10 cellular contexts compared by ENCODE assay signal in the genomic region with DNA sequence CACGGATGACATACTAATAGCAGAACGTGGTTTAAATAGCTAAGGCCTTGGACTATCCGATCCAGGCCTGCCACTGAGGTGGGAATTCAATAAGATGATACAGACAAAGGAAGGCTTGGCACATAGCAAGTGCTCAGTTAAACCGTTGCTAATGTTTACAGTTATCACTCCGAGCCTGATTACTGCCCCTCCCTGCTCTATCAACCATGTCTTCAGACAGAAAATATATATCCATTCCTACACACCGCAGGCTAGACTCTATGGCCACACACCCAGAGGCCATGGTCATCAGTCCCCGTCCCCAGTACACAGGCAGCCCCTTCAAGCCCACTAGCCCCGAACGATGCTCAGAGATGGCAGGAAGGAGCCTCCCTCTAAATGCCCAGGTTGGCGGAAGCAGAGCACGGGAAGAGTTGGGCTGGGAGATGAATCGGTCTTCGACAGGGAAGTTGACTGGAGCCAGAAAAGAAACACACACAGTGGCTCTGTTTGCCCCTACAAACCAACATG. TPM values are rescaled to one million over a fixed set of nuclear protein-coding genes. Genes with fewer than 3 reads are reported as not detected.
A peak's percentile ranks its signal among the peaks of the same experiment; 100 is the strongest.
DNase-seq lines count a peak whose midpoint lies in the region; ATAC-seq and TF ChIP-seq lines count a peak whose summit lies in the region.
"Had no signal": no experiment of that assay in that cellular context is flagged by ENCODE, and none has a peak within 500 bp of the region (broad histone marks: within the 10 kb centered on the region; RNA-seq: fewer than 3 reads in every experiment).

No MANE protein-coding gene starts in this region.

- DNase-seq in AG04450 (ENCODE audit: low read depth, low spot score) (no peak), Peyer's patch (peak in 1 of 3 donors; percentile 46), epithelial cell of prostate (ENCODE audit: low read depth, low spot score) (no peak), trophoblast cell (no peak), neural progenitor cell (ENCODE audit: low spot score) (no peak), Kasumi-1 (lab: John Stamatoyannopoulos, UW) (no peak)
- DNase-seq in CD4-positive, alpha-beta T cell: no peak
- DNase-seq: activated effector memory CD4-positive, alpha-beta T cell treated with Interleukin-2 at 50 U/mL for 16 hours; stimulated activated CD4-positive, alpha-beta T cell treated with anti-CD3 and anti-CD28 coated beads, Interleukin-4, amount 100 ng/mL, for 4 hours had no signal

- POLR2A ChIA-PET in AG04450 (lab: Yijun Ruan, JAX): interaction anchor here (0.7 to 1.8 kb wide), 15 partner anchors 16 to 357 kb away, joined by 3 to 12 read pairs (median 5); a partner anchor contains a TSS
- POLR2A ChIA-PET in CD4-positive, alpha-beta T cell (lab: Charles Lee): no interaction called here

- H2BK5ac ChIP-seq in trophoblast cell (ENCODE audit: low read depth, low read length, poor library complexity): peak overlapping the region; percentile 35

- peak overlapping the region; percentile 39 for H4K8ac ChIP-seq in trophoblast cell (ENCODE audit: low read depth, low read length)

- H3K27me3 Mint-ChIP-seq in neural progenitor cell (ENCODE audit: insufficient read depth, low read depth): peaks cover 8% of the 10 kb centered on the region
- no peaks in the 10 kb centered on the region for H3K27me3 Mint-ChIP-seq in CD4-positive, alpha-beta T cell

- peak overlapping the region; percentile 75 for H2AK5ac ChIP-seq in trophoblast cell (ENCODE audit: low read length)

- H3K14ac ChIP-seq in trophoblast cell (ENCODE audit: low read length): peak overlapping the region; percentile 47

- no peaks in the 10 kb centered on the region for H3K9me3 ChIP-seq in AG04450 (ENCODE audit: control insufficient read depth, insufficient read depth, low read length)
- no peaks in the 10 kb centered on the region for H3K9me3 ChIP-seq in Peyer's patch
- no peaks in the 10 kb centered on the region for H3K9me3 ChIP-seq in trophoblast cell (ENCODE audit: insufficient read depth, low read depth, low read length)
- no peaks in the 10 kb centered on the region for H3K9me3 ChIP-seq in neural progenitor cell (ENCODE audit: low read depth)
- H3K9me3 ChIP-seq in CD4-positive, alpha-beta T cell (ENCODE audit: control insufficient read depth, low read length): no peaks in the 10 kb centered on the region

- H3K79me2 ChIP-seq in trophoblast cell (ENCODE audit: control insufficient read depth, insufficient read depth, low read length, poor library complexity): peaks cover 47% of the 10 kb centered on the region
- peaks cover 34% of the 10 kb centered on the region for H3K79me2 ChIP-seq in neural progenitor cell (ENCODE audit: low read depth)

- H3K4me3 Mint-ChIP-seq in neural progenitor cell: no peak overlapping the region
- no peak overlapping the region for H3K4me3 Mint-ChIP-seq in CD4-positive, alpha-beta T cell

- H3K4me3 ChIP-seq in AG04450 (ENCODE audit: low read depth, low read length) (peak overlapping the region; percentile 22), Peyer's patch (no peak overlapping the region), trophoblast cell (ENCODE audit: low read depth, low read length) (no peak overlapping the region), neural progenitor cell (no peak overlapping the region)

- H3K23ac ChIP-seq in trophoblast cell (ENCODE audit: low read length): no peak overlapping the region

- peaks cover 10% of the 10 kb centered on the region for H3F3A ChIP-seq in neural progenitor cell (ENCODE audit: low read depth)

- no CpG with 5 or more reads among the region's 13 CpGs for WGBS in trophoblast cell (ENCODE audit: extremely low coverage, insufficient coverage, insufficient read length)

- peak overlapping the region; percentile 65 for H2BK120ac ChIP-seq in trophoblast cell (ENCODE audit: insufficient read depth, low read length, poor library complexity)

- H3K27me3 ChIP-seq in AG04450 (ENCODE audit: control insufficient read depth, insufficient read depth, low read length): no peaks in the 10 kb centered on the region
- H3K27me3 ChIP-seq in Peyer's patch: no peaks in the 10 kb centered on the region
- no peaks in the 10 kb centered on the region for H3K27me3 ChIP-seq in trophoblast cell (ENCODE audit: insufficient read depth, low read length)
- no peaks in the 10 kb centered on the region for H3K27me3 ChIP-seq in neural progenitor cell
- no peaks in the 10 kb centered on the region for H3K27me3 ChIP-seq in CD4-positive, alpha-beta T cell (ENCODE audit: control insufficient read depth, insufficient read depth, low read length)

- H3K4me1 ChIP-seq in Peyer's patch (peaks cover 4 to 88% (median 13%) of the 10 kb centered on the region in 4 donors), trophoblast cell (ENCODE audit: control insufficient read depth in 1 of 2, insufficient read depth in 2 of 2, low read length in 2 of 2) (peaks cover 63 to 71% of the 10 kb centered on the region in 2 experiments), neural progenitor cell (peaks cover 28% of the 10 kb centered on the region)

- H3K4me1 Mint-ChIP-seq in neural progenitor cell: peaks cover 57% of the 10 kb centered on the region
- H3K4me1 Mint-ChIP-seq in CD4-positive, alpha-beta T cell (ENCODE audit: low read depth): peaks cover 12% of the 10 kb centered on the region

- H3K9ac ChIP-seq in trophoblast cell (ENCODE audit: low read length): no peak overlapping the region
- H3K9ac ChIP-seq in neural progenitor cell: no peak overlapping the region

- H3K18ac ChIP-seq in trophoblast cell (ENCODE audit: low read length): peak overlapping the region; percentile 74

- peak overlapping the region; percentile 58 for H4K91ac ChIP-seq in trophoblast cell (ENCODE audit: low read depth, low read length)

- no peaks in the 10 kb centered on the region for H3K9me3 Mint-ChIP-seq in neural progenitor cell
- H3K9me3 Mint-ChIP-seq in CD4-positive, alpha-beta T cell: no peaks in the 10 kb centered on the region

- peaks cover 0 to 19% (median 0%) of the 10 kb centered on the region in 3 donors for H3K36me3 ChIP-seq in Peyer's patch
- H3K36me3 ChIP-seq in trophoblast cell (ENCODE audit: control insufficient read depth in 1 of 2, insufficient read depth in 2 of 2, low read length in 2 of 2): peaks cover 32 to 33% of the 10 kb centered on the region in 2 experiments
- H3K36me3 ChIP-seq in neural progenitor cell: no peaks in the 10 kb centered on the region

- H2AFZ ChIP-seq in trophoblast cell (ENCODE audit: insufficient read depth, low read length, poor library complexity) (no peak overlapping the region), neural progenitor cell (replicated peaks) (no peak overlapping the region)

- H3K79me1 ChIP-seq in trophoblast cell (ENCODE audit: low read length): peaks cover 61% of the 10 kb centered on the region

- no peak overlapping the region for H4K12ac ChIP-seq in trophoblast cell (ENCODE audit: low read depth, low read length)

- peak overlapping the region; percentile 29 for H3K4ac ChIP-seq in trophoblast cell (ENCODE audit: low read depth, low read length)

- no peak for TF ChIP-seq POLR2A in Peyer's patch (IDR thresholded peaks at IDR 0.05)

- TF ChIP-seq CTCF in AG04450 (IDR thresholded peaks at IDR 0.05; ENCODE audit: low read depth, low read length): no peak
- TF ChIP-seq CTCF in Peyer's patch (IDR thresholded peaks at IDR 0.05): no peak
- no peak for TF ChIP-seq CTCF in neural progenitor cell (IDR thresholded peaks at IDR 0.05)
- no peak for TF ChIP-seq CTCF in CD4-positive, alpha-beta T cell (IDR thresholded peaks at IDR 0.05)

- peaks cover 11% of the 10 kb centered on the region for H4K20me1 ChIP-seq in neural progenitor cell (ENCODE audit: low read depth)

- intact Hi-C loops in CD4-positive, alpha-beta T cell (cut with DNase I, micrococcal nuclease): no loop called here

- no peak overlapping the region for H3K4me2 ChIP-seq in trophoblast cell (ENCODE audit: low read length)
- no peak overlapping the region for H3K4me2 ChIP-seq in neural progenitor cell

- H3K27ac ChIP-seq in AG04450 (ENCODE audit: low read depth, low read length) (peak overlapping the region; percentile 95), Peyer's patch (peak overlapping the region; percentile 55 to 83 (median 76)), epithelial cell of prostate (peak overlapping the region; percentile 98), trophoblast cell (ENCODE audit: low read depth, low read length) (peak overlapping the region; percentile 87), neural progenitor cell (no peak overlapping the region)
- H3K27ac ChIP-seq in CD4-positive, alpha-beta T cell (ENCODE audit: low read depth, low read length): no peak overlapping the region

- CTCF ChIA-PET in AG04450 (lab: Charles Lee): interaction anchor here (0.8 to 1.2 kb wide), 2 partner anchors 23 to 58 kb away, joined by 4 read pairs; no protein-coding TSS in a partner anchor
- CTCF ChIA-PET in CD4-positive, alpha-beta T cell (lab: Charles Lee): no interaction called here

- peaks cover 4% of the 10 kb centered on the region for H3K36me3 Mint-ChIP-seq in neural progenitor cell
- no peaks in the 10 kb centered on the region for H3K36me3 Mint-ChIP-seq in CD4-positive, alpha-beta T cell (ENCODE audit: low read depth)

- H3K27ac Mint-ChIP-seq in neural progenitor cell: no peak overlapping the region
- no peak overlapping the region for H3K27ac Mint-ChIP-seq in CD4-positive, alpha-beta T cell

- peak overlapping the region; percentile 92 for H2BK12ac ChIP-seq in trophoblast cell (ENCODE audit: low read length)

- no peak for ATAC-seq in GM19463 (IDR thresholded peaks at IDR 0.05; ENCODE audit: unreplicated experiment)
- no peak for ATAC-seq in CD4-positive, alpha-beta T cell (ENCODE audit: poor library complexity)

RNA-seq across cellular contexts. Expression of a gene that starts 49.8 kb away (rescaled TPM):
- 19.8 and 25.0 TPM in 2 replicates for polyA plus RNA-seq in AG04450 (2011; rRNA removed)
- 28.0 and 31.6 TPM in 2 replicates for polyA minus RNA-seq in AG04450 (2011; rRNA and poly(A)+ RNA removed)
- total RNA-seq in Peyer's patch (10 to 100 TPM in 2 of 4 donors, 1 to 10 TPM in 2; 4.4 to 90.8 (median 12.6) TPM), neural progenitor cell (ENCODE audit: low replicate concordance) (12.0 and 23.1 TPM in 2 replicates)
- 79.8 and 92.5 TPM in 2 replicates for polyA plus RNA-seq in trophoblast cell (2013)
- 1 to 10 TPM; 1.9 to 3.4 TPM for total RNA-seq in CD4-positive, alpha-beta T cell

Comparison
In these comparisons a context has a peak if more than half of its experiments do, and no peak if none do; other contexts are left out.
1. H3K27ac ChIP-seq: peak in AG04450 (single experiment), Peyer's patch (4 of 4), epithelial cell of prostate (single experiment) and trophoblast cell (single experiment); none in neural progenitor cell (single experiment) and CD4-positive, alpha-beta T cell (single experiment).